18 cellular contexts compared by ENCODE assay signal in genomic region chr17:72635034-72635654, GRCh38.
A peak's percentile ranks its signal among the peaks of the same experiment; 100 is the strongest.
DNase-seq lines count a peak whose midpoint lies in the region; ATAC-seq and TF ChIP-seq lines count a peak whose summit lies in the region.
"Had no signal": no experiment of that assay in that cellular context is flagged by ENCODE, and none has a peak within 500 bp of the region (broad histone marks: within the 10 kb centered on the region; RNA-seq: fewer than 3 reads in every experiment).

No MANE protein-coding gene starts in this region.

- H3K9ac ChIP-seq in neuronal stem cell (ENCODE audit: low read depth, low read length, poor library complexity): no peak overlapping the region

- no peak overlapping the region for H2BK120ac ChIP-seq in neuronal stem cell (ENCODE audit: low read depth, low read length)

- H3K4me3 Mint-ChIP-seq in activated CD4-positive, alpha-beta T cell treated with anti-CD3 and anti-CD28 coated beads, Interleukin-2, amount 10 ng/mL, durations not matched to agents 7 days and 5 days: peak overlapping the region; percentile 26

- H3K4ac ChIP-seq in neuronal stem cell (ENCODE audit: low read length): no peak overlapping the region

- H4K8ac ChIP-seq in neuronal stem cell (ENCODE audit: low read depth, low read length): no peak overlapping the region

- H3K4me1 ChIP-seq in RWPE2 (ENCODE audit: insufficient read depth, poor library complexity, severe bottlenecking): peaks cover 6% of the 10 kb centered on the region
- H3K4me1 ChIP-seq in neuronal stem cell (ENCODE audit: control insufficient read depth in 2 of 2, insufficient read depth in 1 of 2, low read depth in 1 of 2, low read length in 2 of 2): no peaks in the 10 kb centered on the region
- H3K4me1 ChIP-seq: adrenal gland, sigmoid colon had no signal

- no peak overlapping the region for H2BK5ac ChIP-seq in neuronal stem cell (ENCODE audit: low read length)

- no peaks in the 10 kb centered on the region for H3K27me3 Mint-ChIP-seq in activated CD4-positive, alpha-beta T cell treated with anti-CD3 and anti-CD28 coated beads, Interleukin-2, amount 10 ng/mL, durations not matched to agents 7 days and 5 days

- H3K36me3 ChIP-seq in RWPE2 (ENCODE audit: low read depth) (no peaks in the 10 kb centered on the region), neuronal stem cell (replicated peaks in 1 of 2; ENCODE audit: control insufficient read depth in 2 of 2, insufficient read depth in 2 of 2, low read length in 2 of 2) (no peaks in the 10 kb centered on the region)
- H3K36me3 ChIP-seq: adrenal gland, sigmoid colon had no signal

- H3K4me3 ChIP-seq in RWPE2 (ENCODE audit: severe bottlenecking) (no peak overlapping the region), neuronal stem cell (ENCODE audit: low read length in 2 of 2) (no peak overlapping the region)
- H3K4me3 ChIP-seq: adrenal gland, sigmoid colon had no signal

- no peaks in the 10 kb centered on the region for H3K9me3 Mint-ChIP-seq in activated CD4-positive, alpha-beta T cell treated with anti-CD3 and anti-CD28 coated beads, Interleukin-2, amount 10 ng/mL, durations not matched to agents 7 days and 5 days

- peak overlapping the region; percentile 41 for H4K91ac ChIP-seq in neuronal stem cell (ENCODE audit: low read depth, low read length, poor library complexity)

- no peak overlapping the region for H3K4me2 ChIP-seq in neuronal stem cell (ENCODE audit: insufficient read depth, low read length, poor library complexity, severe bottlenecking)

- peak; percentile 40; the same call in 1 of the 3 replicates for ATAC-seq in RWPE2 (ENCODE audit: low read depth)
- ATAC-seq in HG02852 (IDR thresholded peaks at IDR 0.05; ENCODE audit: unreplicated experiment): no peak
- ATAC-seq: left lobe of liver had no signal

- no peak overlapping the region for H2AFZ ChIP-seq in neuronal stem cell (ENCODE audit: low read length)

- H3K27ac Mint-ChIP-seq in activated CD4-positive, alpha-beta T cell treated with anti-CD3 and anti-CD28 coated beads, Interleukin-2, amount 10 ng/mL, durations not matched to agents 7 days and 5 days: peak overlapping the region; percentile 60

- peak overlapping the region; percentile 20 for H3K23ac ChIP-seq in neuronal stem cell (ENCODE audit: low read depth, low read length, poor library complexity)

- H3K27ac ChIP-seq in RWPE2 (ENCODE audit: poor library complexity, severe bottlenecking) (no peak overlapping the region), neuronal stem cell (replicated peaks; ENCODE audit: low read length) (no peak overlapping the region)
- H3K27ac ChIP-seq: adrenal gland, sigmoid colon had no signal

- H3K27me3 ChIP-seq in RWPE2 (ENCODE audit: insufficient read depth, poor library complexity, severe bottlenecking) (no peaks in the 10 kb centered on the region), neuronal stem cell (ENCODE audit: control insufficient read depth in 3 of 3, insufficient read depth in 3 of 3, low read depth in 1 of 3, low read length in 3 of 3) (peaks cover 0 to 15% (median 0%) of the 10 kb centered on the region in 3 experiments)
- H3K27me3 ChIP-seq: adrenal gland, sigmoid colon had no signal

- H3K4me1 Mint-ChIP-seq in activated CD4-positive, alpha-beta T cell treated with anti-CD3 and anti-CD28 coated beads, Interleukin-2, amount 10 ng/mL, durations not matched to agents 7 days and 5 days: peaks cover 22% of the 10 kb centered on the region

- H3K36me3 Mint-ChIP-seq in activated CD4-positive, alpha-beta T cell treated with anti-CD3 and anti-CD28 coated beads, Interleukin-2, amount 10 ng/mL, durations not matched to agents 7 days and 5 days (ENCODE audit: low read depth): no peaks in the 10 kb centered on the region

- no CpG with 5 or more reads among the region's 14 CpGs for WGBS in neuronal stem cell (ENCODE audit: extremely low coverage in 2 of 2, insufficient read length in 2 of 2, insufficient replicate concordance in 1 of 2), 2 donors

- H2BK12ac ChIP-seq in neuronal stem cell (ENCODE audit: low read length): no peak overlapping the region

- no peak overlapping the region for H2AK5ac ChIP-seq in neuronal stem cell (ENCODE audit: low read depth, low read length)

- peak overlapping the region; percentile 77 for H3K14ac ChIP-seq in neuronal stem cell (ENCODE audit: low read length)

- TF ChIP-seq CTCF in RWPE2 (IDR thresholded peaks at IDR 0.05; ENCODE audit: poor library complexity, severe bottlenecking): no peak

- no peaks in the 10 kb centered on the region for H3K9me3 ChIP-seq in RWPE2 (ENCODE audit: severe bottlenecking)
- H3K9me3 ChIP-seq in neuronal stem cell (replicated peaks in 1 of 2; ENCODE audit: control insufficient read depth in 2 of 2, insufficient read depth in 1 of 2, low read depth in 1 of 2, low read length in 2 of 2): no peaks in the 10 kb centered on the region
- H3K9me3 ChIP-seq: adrenal gland, sigmoid colon had no signal

- CTCF ChIA-PET in activated CD4-positive, alpha-beta T cell treated with anti-CD3 and anti-CD28 coated beads, Interleukin-2, amount 10 ng/mL, durations not matched to agents 7 days and 5 days (lab: Charles Lee): interaction anchor here (0.6 to 1.3 kb wide), 2 partner anchors 15 to 554 kb away, joined by 3 read pairs; no protein-coding TSS in a partner anchor

- no peak for DNase-seq in activated CD4-positive, alpha-beta T cell treated with anti-CD3 and anti-CD28 coated beads, Interleukin-2, amount 10 ng/mL, durations not matched to agents 7 days and 5 days
- no peak for DNase-seq in activated CD4-positive, alpha-beta T cell treated with anti-CD3 and anti-CD28 coated beads, Interleukin-2, amount 50 U/mL, for 1 hour
- peak; percentile 41 for DNase-seq in HT-29 (ENCODE audit: low spot score)
- DNase-seq in RWPE2 (ENCODE audit: low spot score): no peak
- DNase-seq in neuronal stem cell (ENCODE audit: low spot score): no peak
- DNase-seq in stimulated activated CD4-positive, alpha-beta T cell treated with anti-CD3 and anti-CD28 coated beads, Interleukin-4, amount 100 ng/mL, for 4 hours: no peak
- DNase-seq in NCI-H2107 (lab: John Stamatoyannopoulos, UW): no peak
- DNase-seq: activated CD4-positive, alpha-beta T cell treated with anti-CD3 and anti-CD28 coated beads for 48 hours; adrenal gland; AML-193; DMS79; H7; NCI-H187 treated with DMSO at 0.1 percent for 48 hours; sigmoid colon; stimulated activated CD4-positive, alpha-beta T cell treated with anti-CD3 and anti-CD28 coated beads, Interleukin-2, amount 100 ng/mL, for 24 hours; T-helper 9 cell had no signal

- H3K18ac ChIP-seq in neuronal stem cell (ENCODE audit: low read length): peak overlapping the region; percentile 58

- H3K79me1 ChIP-seq in neuronal stem cell (ENCODE audit: low read depth, low read length): no peaks in the 10 kb centered on the region

- POLR2A ChIA-PET in activated CD4-positive, alpha-beta T cell treated with anti-CD3 and anti-CD28 coated beads, Interleukin-2, amount 10 ng/mL, durations not matched to agents 7 days and 5 days (lab: Charles Lee): no interaction called here

- H2BK15ac ChIP-seq in neuronal stem cell (ENCODE audit: low read length): peak overlapping the region; percentile 35
